ENCODE assay signal across 8 cellular contexts in genomic region chr6:139028242-139028657, GRCh38.
DNase-seq lines count a peak whose midpoint lies in the region; ATAC-seq and TF ChIP-seq lines count a peak whose summit lies in the region.

No MANE protein-coding gene starts in this region.

- no peaks in the 10 kb centered on the region for H3K9me3 ChIP-seq in RWPE2 (ENCODE audit: severe bottlenecking)

- H3K27me3 ChIP-seq in RWPE2 (ENCODE audit: insufficient read depth, poor library complexity, severe bottlenecking), result no peaks in the 10 kb centered on the region

- no peak; the same call in 2 of the 3 replicates for ATAC-seq in RWPE2 (ENCODE audit: low read depth)
- ATAC-seq in HG03135 (IDR thresholded peaks at IDR 0.05; ENCODE audit: unreplicated experiment), result no peak

- H3K4me3 ChIP-seq in HFF-Myc (replicated peaks; ENCODE audit: low read depth, low read length) (peak overlapping the region; percentile 81), RWPE2 (ENCODE audit: severe bottlenecking) (peak overlapping the region; percentile 92), skeletal muscle cell (ENCODE audit: low read depth, low read length) (peak overlapping the region; percentile 67)

- peak overlapping the region; percentile 38 for H3K27ac ChIP-seq in RWPE2 (ENCODE audit: poor library complexity, severe bottlenecking)

- no peak for TF ChIP-seq CTCF in HFF-Myc (IDR thresholded peaks at IDR 0.05; ENCODE audit: low read depth, low read length, missing control alignments)
- TF ChIP-seq CTCF in RWPE2 (IDR thresholded peaks at IDR 0.05; ENCODE audit: poor library complexity, severe bottlenecking), result no peak

- no peaks in the 10 kb centered on the region for H3K36me3 ChIP-seq in RWPE2 (ENCODE audit: low read depth)

- H3K4me1 ChIP-seq in RWPE2 (ENCODE audit: insufficient read depth, poor library complexity, severe bottlenecking), result peaks cover 11% of the 10 kb centered on the region

- DNase-seq in SIG-M5 treated with dmso at 0.1 percent for 504 hours (lab: John Stamatoyannopoulos, UW; ENCODE audit: unreplicated experiment), result peak; percentile 37
- no peak for DNase-seq in SIG-M5 (lab: John Stamatoyannopoulos, UW)
- no peak for DNase-seq in HFF-Myc (ENCODE audit: extremely low read depth, low read depth)
- DNase-seq in RWPE2 (ENCODE audit: low spot score), result peak; percentile 66
- DNase-seq in foreskin melanocyte, result peak; percentile 68
- DNase-seq in skeletal muscle cell (ENCODE audit: low read depth), result no peak
- no peak for DNase-seq in DMS114 treated with DMSO at 0.1 percent for 48 hours (lab: John Stamatoyannopoulos, UW; ENCODE audit: unreplicated experiment)

Comparison
In these comparisons a context has a peak if more than half of its experiments do, and no peak if none do; other contexts are left out.
1. DNase-seq: peak in SIG-M5 treated with dmso at 0.1 percent for 504 hours (single experiment), RWPE2 (single experiment) and foreskin melanocyte (single experiment); none in SIG-M5 (single experiment), HFF-Myc (single experiment), skeletal muscle cell (single experiment) and DMS114 treated with DMSO at 0.1 percent for 48 hours (single experiment).
2. Peak in every context shown above with its lines, with median percentiles within 50 percentile points of each other: H3K4me3 ChIP-seq.